Comparison of ENCODE assay signal across 24 cellular contexts in the genomic region with DNA sequence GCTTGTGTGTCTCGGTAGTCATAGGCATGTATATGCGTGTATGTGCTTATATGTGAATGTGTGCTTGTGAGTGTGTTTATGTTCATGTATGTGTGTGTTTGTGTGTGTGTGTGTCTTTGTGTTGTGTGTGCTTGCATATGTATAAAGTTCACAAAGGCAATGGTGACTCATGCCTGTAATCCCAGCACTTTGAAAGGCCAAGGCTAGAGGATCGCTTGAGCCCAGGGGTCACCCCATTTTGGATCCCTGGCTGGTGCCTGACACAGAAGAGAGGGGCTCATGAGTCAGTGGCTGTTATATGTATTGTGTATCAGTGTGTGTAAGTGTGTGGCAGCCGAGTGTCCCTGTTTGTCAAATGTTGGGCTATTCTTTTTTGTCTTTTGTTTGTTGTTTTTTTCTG.
DNase-seq lines count a peak whose midpoint lies in the region; ATAC-seq and TF ChIP-seq lines count a peak whose summit lies in the region.
"Had no signal": no experiment of that assay in that cellular context is flagged by ENCODE, and none has a peak within 500 bp of the region (broad histone marks: within the 10 kb centered on the region; RNA-seq: fewer than 3 reads in every experiment).

No MANE protein-coding gene starts in this region.

- no peak for TF ChIP-seq POLR2A in HCT116 (IDR thresholded peaks at IDR 0.05; ENCODE audit: borderline replicate concordance, extremely low read depth, insufficient read depth, insufficient read length)

- DNase-seq in EH (ENCODE audit: low read depth) (peak; percentile 36), HCT116 (ENCODE audit: low read depth, low spot score) (no peak), kidney tubule cell (ENCODE audit: low spot score) (peak; percentile 6), NCI-H1930 (lab: John Stamatoyannopoulos, UW) (no peak), lower lobe of right lung (no peak)
- no peak for DNase-seq in activated naive CD8-positive, alpha-beta T cell treated with anti-CD3 and anti-CD28 coated beads, Interleukin-2, amount 50 U/mL, for 24 hours
- no peak for DNase-seq in stimulated activated CD4-positive, alpha-beta T cell treated with anti-CD3 and anti-CD28 coated beads, Interleukin-2, amount 100 ng/mL, for 48 hours
- DNase-seq: activated CD4-positive, CD25-positive, alpha-beta regulatory T cell treated with anti-CD3 and anti-CD28 coated beads, Interleukin-2, amount 50 U/mL, for 72 hours; activated effector memory CD4-positive, alpha-beta T cell treated with Interleukin-2 at 50 U/mL for 16 hours; BE2C; effector CD8-positive, alpha-beta T cell; heart right ventricle; NCI-H1694; NCI-H345; Peyer's patch; right cardiac atrium; tibial artery had no signal

- POLR2A ChIA-PET in HCT116 (lab: Charles Lee) = no interaction called here

- no peak overlapping the region for H2AFZ ChIP-seq in HCT116 (ENCODE audit: low read depth, low read length, poor library complexity, severe bottlenecking)

- H3K79me2 ChIP-seq in HCT116 (ENCODE audit: insufficient read depth, low read length) = peaks cover 31% of the 10 kb centered on the region; the same call in 1 of the 2 replicates

- H3K27ac Mint-ChIP-seq in activated naive CD8-positive, alpha-beta T cell treated with anti-CD3 and anti-CD28 coated beads, Interleukin-2, amount 50 U/mL, for 24 hours = peak overlapping the region; percentile 5
- H3K27ac Mint-ChIP-seq: stimulated activated memory B cell treated with anti-CD40 and anti-IgM and Interleukin-4, amounts not matched to agents 10 μg/mL and 1 μg/mL and 100 μg/mL, for 72 hours; T-helper 2 cell treated with Interferon-gamma antibody and Interleukin-4, amounts not matched to agents 5 μg/mL and 100 μg/mL, for 36 hours had no signal

- no peaks in the 10 kb centered on the region for H3K9me3 Mint-ChIP-seq in activated naive CD8-positive, alpha-beta T cell treated with anti-CD3 and anti-CD28 coated beads, Interleukin-2, amount 50 U/mL, for 24 hours
- H3K9me3 Mint-ChIP-seq: stimulated activated memory B cell treated with anti-CD40 and anti-IgM and Interleukin-4, amounts not matched to agents 10 μg/mL and 1 μg/mL and 100 μg/mL, for 72 hours; T-helper 2 cell treated with Interferon-gamma antibody and Interleukin-4, amounts not matched to agents 5 μg/mL and 100 μg/mL, for 36 hours had no signal

- no peak for TF ChIP-seq RAD21 in HCT116 (IDR thresholded peaks at IDR 0.05; ENCODE audit: low read depth)

- peaks cover 12 to 15% of the 10 kb centered on the region in 2 experiments; a peak in 3 of 4 replicates for H3K36me3 ChIP-seq in HCT116 (ENCODE audit: control insufficient read depth in 1 of 2, insufficient read depth in 2 of 2, low read length in 2 of 2)
- H3K36me3 ChIP-seq in lower lobe of right lung = peaks cover 57% of the 10 kb centered on the region

- H3K9me2 ChIP-seq in HCT116 (ENCODE audit: insufficient read depth) = no peaks in the 10 kb centered on the region

- H4K20me1 ChIP-seq in HCT116 (ENCODE audit: insufficient read depth) = no peaks in the 10 kb centered on the region

- H3K4me3 ChIP-seq in HCT116 (replicated peaks in 1 of 2; ENCODE audit: low read depth in 1 of 2, low read length in 2 of 2) (no peak overlapping the region), lower lobe of right lung (no peak overlapping the region)
- H3K4me3 ChIP-seq: ascending aorta, GM12878, HAP-1, heart right ventricle, lung, Peyer's patch, SK-N-MC, tibial artery had no signal

- TF ChIP-seq CTCF in HCT116 (IDR thresholded peaks at IDR 0.05 in 2 of 3, conservative IDR thresholded peaks at IDR 0.05 in 1 of 3; ENCODE audit: borderline replicate concordance in 1 of 3, insufficient read depth in 1 of 3, low read depth in 2 of 3, low read length in 2 of 3) = no peak
- no peak for TF ChIP-seq CTCF in lower lobe of right lung (IDR thresholded peaks at IDR 0.05)

- H3K4me3 Mint-ChIP-seq in activated naive CD8-positive, alpha-beta T cell treated with anti-CD3 and anti-CD28 coated beads, Interleukin-2, amount 50 U/mL, for 24 hours = no peak overlapping the region
- H3K4me3 Mint-ChIP-seq: stimulated activated memory B cell treated with anti-CD40 and anti-IgM and Interleukin-4, amounts not matched to agents 10 μg/mL and 1 μg/mL and 100 μg/mL, for 72 hours; T-helper 2 cell treated with Interferon-gamma antibody and Interleukin-4, amounts not matched to agents 5 μg/mL and 100 μg/mL, for 36 hours had no signal

- BruUV-seq in HCT116 (replicated peaks; lab: Mats Ljungman, UMichigan) = no TSS peak

- intact Hi-C loops in HCT116 (cut with micrococcal nuclease) (no loop called here), lower lobe of right lung (cut with DNase I) (no loop called here)

- H3K27ac ChIP-seq in HCT116 (ENCODE audit: low read depth, low read length) (peak overlapping the region; percentile 54; the same call in 1 of the 2 replicates), lower lobe of right lung (no peak overlapping the region)
- H3K27ac ChIP-seq: ascending aorta, heart right ventricle, Peyer's patch, SK-N-MC had no signal

- H3K9ac ChIP-seq in HCT116 (ENCODE audit: low read length) = no peak overlapping the region

- CTCF ChIA-PET in HCT116 (lab: Charles Lee) = no interaction called here

- RAD21 ChIA-PET in HCT116 (lab: Charles Lee; ENCODE audit: low non-redundant PET in 1 of 2, low total read pairs in 2 of 2, uncharacterized antibody in 2 of 2, unreplicated experiment in 2 of 2) = no interaction called here

- H3K4me1 ChIP-seq in HCT116 (ENCODE audit: control insufficient read depth in 1 of 2, insufficient read depth in 2 of 2, low read length in 2 of 2) (peaks cover 48 to 69% of the 10 kb centered on the region in 2 experiments), lower lobe of right lung (peaks cover 32% of the 10 kb centered on the region)
- H3K4me1 ChIP-seq: HAP-1 had no signal

- ATAC-seq in HCT116 (no peak), lower lobe of right lung (no peak)
- no peak for ATAC-seq in activated naive CD8-positive, alpha-beta T cell treated with anti-CD3 and anti-CD28 coated beads, Interleukin-2, amount 50 U/mL, for 24 hours
- ATAC-seq: GM12878; heart right ventricle; right cardiac atrium; stimulated activated memory B cell treated with anti-CD40 and anti-IgM and Interleukin-4, amounts not matched to agents 10 μg/mL and 1 μg/mL and 100 μg/mL, for 72 hours had no signal

- H3K4me2 ChIP-seq in HCT116 (ENCODE audit: low read length) = peak overlapping the region; percentile 62

- H3K9me3 ChIP-seq in HCT116 (ENCODE audit: control insufficient read depth in 1 of 2, insufficient read depth in 1 of 2, low read depth in 1 of 2, low read length in 2 of 2) (no peaks in the 10 kb centered on the region), lower lobe of right lung (no peaks in the 10 kb centered on the region)
- H3K9me3 ChIP-seq: ascending aorta, BE2C, HAP-1, heart right ventricle, Peyer's patch, tibial artery had no signal

- peaks cover 65% of the 10 kb centered on the region for H3K36me3 Mint-ChIP-seq in activated naive CD8-positive, alpha-beta T cell treated with anti-CD3 and anti-CD28 coated beads, Interleukin-2, amount 50 U/mL, for 24 hours (ENCODE audit: low read depth)

- H3K27me3 ChIP-seq in HCT116 (ENCODE audit: insufficient read depth, low read length) = no peaks in the 10 kb centered on the region
- no peaks in the 10 kb centered on the region for H3K27me3 ChIP-seq in lower lobe of right lung (ENCODE audit: low read depth)
- H3K27me3 ChIP-seq: ascending aorta, BE2C, heart right ventricle, Peyer's patch, tibial artery had no signal

- H3K27me3 Mint-ChIP-seq in activated naive CD8-positive, alpha-beta T cell treated with anti-CD3 and anti-CD28 coated beads, Interleukin-2, amount 50 U/mL, for 24 hours = no peaks in the 10 kb centered on the region
- H3K27me3 Mint-ChIP-seq: stimulated activated memory B cell treated with anti-CD40 and anti-IgM and Interleukin-4, amounts not matched to agents 10 μg/mL and 1 μg/mL and 100 μg/mL, for 72 hours had no signal

- H3K4me1 Mint-ChIP-seq in activated naive CD8-positive, alpha-beta T cell treated with anti-CD3 and anti-CD28 coated beads, Interleukin-2, amount 50 U/mL, for 24 hours = peaks cover 29% of the 10 kb centered on the region

TF ChIP-seq in HCT116, 20 proteins besides CTCF, POLR2A, EP300 and RAD21:
- no peak for TF ChIP-seq YY1 (IDR thresholded peaks at IDR 0.05; ENCODE audit: extremely low read depth, insufficient replicate concordance, low read depth, low read length)
- 0 out of 2 replicates have a peak, but pooled peaks have one; percentile 23 for TF ChIP-seq FOSL1 (IDR thresholded peaks at IDR 0.05; ENCODE audit: low read depth)
- peak; percentile 50 for TF ChIP-seq JUND (IDR thresholded peaks at IDR 0.05)
- TF ChIP-seq ATF3 (IDR thresholded peaks at IDR 0.05) = no peak

Comparison
In these comparisons a context has a peak if more than half of its experiments do, and no peak if none do; other contexts are left out.
1. DNase-seq: peak in EH (single experiment) and kidney tubule cell (single experiment); none in HCT116 (single experiment), activated naive CD8-positive, alpha-beta T cell treated with anti-CD3 and anti-CD28 coated beads, Interleukin-2, amount 50 U/mL, for 24 hours (single experiment), stimulated activated CD4-positive, alpha-beta T cell treated with anti-CD3 and anti-CD28 coated beads, Interleukin-2, amount 100 ng/mL, for 48 hours (0 of 2), NCI-H1930 (0 of 2) and lower lobe of right lung (single experiment).